In the genomic region with DNA sequence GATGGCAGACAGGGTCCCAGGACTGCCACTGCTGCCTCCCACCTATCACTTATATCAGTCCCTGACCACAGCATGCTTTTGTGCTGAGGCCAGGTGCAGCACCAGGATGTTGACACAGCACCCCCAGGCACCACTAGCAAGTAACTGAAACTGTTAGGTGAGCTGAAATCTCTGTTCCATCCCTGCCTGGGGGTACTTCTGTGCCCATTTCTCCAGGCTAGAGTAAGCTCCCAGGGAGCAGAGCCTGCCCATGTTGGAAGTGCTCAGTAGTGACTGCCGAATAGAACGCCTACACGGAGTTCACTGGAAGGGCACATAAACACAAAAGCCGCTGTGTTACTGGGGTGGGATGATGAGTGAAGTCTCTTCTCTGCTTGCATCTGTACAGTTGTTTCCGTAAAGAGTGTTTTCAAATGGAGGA, we compare ENCODE assay signal across 11 cellular contexts. TPM values are rescaled to one million over a fixed set of nuclear protein-coding genes. Genes with fewer than 3 reads are reported as not detected.
DNase-seq lines count a peak whose midpoint lies in the region; ATAC-seq and TF ChIP-seq lines count a peak whose summit lies in the region.
"Had no signal": no experiment of that assay in that cellular context is flagged by ENCODE, and none has a peak within 500 bp of the region (broad histone marks: within the 10 kb centered on the region; RNA-seq: fewer than 3 reads in every experiment).

No MANE protein-coding gene starts in this region.

- H3K4me3 ChIP-seq in vagina: no peak overlapping the region
- H3K4me3 ChIP-seq: BLaER1 treated with 17β-estradiol and CSF1 and Interleukin-3, amounts not matched to agents 10 nM and 100 nM had no signal

- H3K27ac Mint-ChIP-seq in activated T-helper 17 cell treated with anti-CD3 and anti-CD28 coated beads, Interleukin-2, amount 50 U/mL, for 72 hours: peak overlapping the region; percentile 88

- peaks cover 26% of the 10 kb centered on the region for H3K36me3 Mint-ChIP-seq in activated T-helper 17 cell treated with anti-CD3 and anti-CD28 coated beads, Interleukin-2, amount 50 U/mL, for 72 hours (ENCODE audit: low read depth)

- intact Hi-C loops in vagina (cut with DNase I) (no loop called here), left ventricle myocardium superior (cut with micrococcal nuclease) (no loop called here)

- H3K4me1 ChIP-seq in vagina: no peaks in the 10 kb centered on the region

- H3K27me3 Mint-ChIP-seq in activated T-helper 17 cell treated with anti-CD3 and anti-CD28 coated beads, Interleukin-2, amount 50 U/mL, for 72 hours: no peaks in the 10 kb centered on the region

- H3K9me3 ChIP-seq in vagina: no peaks in the 10 kb centered on the region
- H3K9me3 ChIP-seq: BLaER1 treated with 17β-estradiol and CSF1 and Interleukin-3, amounts not matched to agents 10 nM and 100 nM had no signal

- ATAC-seq in activated T-helper 17 cell treated with anti-CD3 and anti-CD28 coated beads, Interleukin-2, amount 50 U/mL, for 72 hours (replicated peaks): peak; percentile 63
- ATAC-seq in left ventricle myocardium superior: no peak

- H3K27me3 ChIP-seq in vagina: no peaks in the 10 kb centered on the region
- H3K27me3 ChIP-seq: BLaER1 treated with 17β-estradiol and CSF1 and Interleukin-3, amounts not matched to agents 10 nM and 100 nM had no signal

- peak; percentile 13 for DNase-seq in stimulated activated CD4-positive, alpha-beta T cell treated with anti-CD3 and anti-CD28 coated beads, Interleukin-1b, Interleukin-23, amount 100 ng/mL, for 48 hours
- no peak for DNase-seq in stimulated activated CD4-positive, alpha-beta T cell treated with anti-CD3 and anti-CD28 coated beads, Interleukin-4, amount 100 ng/mL, for 1 hour
- DNase-seq in left kidney (ENCODE audit: low read depth, low spot score) (peak; percentile 83), vagina (ENCODE audit: extremely low spot score in 2 of 2) (no peak), left ventricle myocardium superior (no peak), SKM-1 treated with dmso at 0.1 percent for 144 hours (lab: John Stamatoyannopoulos, UW; ENCODE audit: unreplicated experiment) (no peak)
- DNase-seq in central memory CD4-positive, alpha-beta T cell: no peak
- DNase-seq: amniotic stem cell, NCI-H187 had no signal

- H3K4me1 Mint-ChIP-seq in activated T-helper 17 cell treated with anti-CD3 and anti-CD28 coated beads, Interleukin-2, amount 50 U/mL, for 72 hours: peaks cover 31% of the 10 kb centered on the region

- no peak for TF ChIP-seq POLR2A in vagina (IDR thresholded peaks at IDR 0.05)

- peak overlapping the region; percentile 33 for H3K27ac ChIP-seq in vagina
- H3K27ac ChIP-seq: BLaER1 treated with 17β-estradiol and CSF1 and Interleukin-3, amounts not matched to agents 10 nM and 100 nM had no signal

- H3K4me3 Mint-ChIP-seq in activated T-helper 17 cell treated with anti-CD3 and anti-CD28 coated beads, Interleukin-2, amount 50 U/mL, for 72 hours: peak overlapping the region; percentile 79

- no peaks in the 10 kb centered on the region for H3K9me3 Mint-ChIP-seq in activated T-helper 17 cell treated with anti-CD3 and anti-CD28 coated beads, Interleukin-2, amount 50 U/mL, for 72 hours

- no peak for TF ChIP-seq CTCF in vagina (IDR thresholded peaks at IDR 0.05)

- no peaks in the 10 kb centered on the region for H3K36me3 ChIP-seq in vagina

RNA-seq across cellular contexts. Expression of gene POLR1E, which starts 42.9 kb away (rescaled TPM):
- 10 to 100 TPM; 57.3 to 65.1 TPM for total RNA-seq in activated T-helper 17 cell treated with anti-CD3 and anti-CD28 coated beads, Interleukin-2, amount 50 U/mL, for 72 hours
- 12.3 TPM for total RNA-seq in vagina
- total RNA-seq in left ventricle myocardium superior: 10.4 TPM

RNA-seq across cellular contexts. Expression of gene FBXO10, which starts 47.5 kb away (rescaled TPM):
- total RNA-seq in activated T-helper 17 cell treated with anti-CD3 and anti-CD28 coated beads, Interleukin-2, amount 50 U/mL, for 72 hours: 1 to 10 TPM; 3.6 to 4.8 TPM
- total RNA-seq in vagina (14.0 TPM), left ventricle myocardium superior (8.3 TPM)

Comparison
In these comparisons a context has a peak if more than half of its experiments do, and no peak if none do; other contexts are left out.
1. DNase-seq: peak in stimulated activated CD4-positive, alpha-beta T cell treated with anti-CD3 and anti-CD28 coated beads, Interleukin-1b, Interleukin-23, amount 100 ng/mL, for 48 hours (single experiment) and left kidney (single experiment); none in stimulated activated CD4-positive, alpha-beta T cell treated with anti-CD3 and anti-CD28 coated beads, Interleukin-4, amount 100 ng/mL, for 1 hour (single experiment), vagina (0 of 2), central memory CD4-positive, alpha-beta T cell (single experiment), left ventricle myocardium superior (single experiment) and SKM-1 treated with dmso at 0.1 percent for 144 hours (single experiment).